In the genomic region with DNA sequence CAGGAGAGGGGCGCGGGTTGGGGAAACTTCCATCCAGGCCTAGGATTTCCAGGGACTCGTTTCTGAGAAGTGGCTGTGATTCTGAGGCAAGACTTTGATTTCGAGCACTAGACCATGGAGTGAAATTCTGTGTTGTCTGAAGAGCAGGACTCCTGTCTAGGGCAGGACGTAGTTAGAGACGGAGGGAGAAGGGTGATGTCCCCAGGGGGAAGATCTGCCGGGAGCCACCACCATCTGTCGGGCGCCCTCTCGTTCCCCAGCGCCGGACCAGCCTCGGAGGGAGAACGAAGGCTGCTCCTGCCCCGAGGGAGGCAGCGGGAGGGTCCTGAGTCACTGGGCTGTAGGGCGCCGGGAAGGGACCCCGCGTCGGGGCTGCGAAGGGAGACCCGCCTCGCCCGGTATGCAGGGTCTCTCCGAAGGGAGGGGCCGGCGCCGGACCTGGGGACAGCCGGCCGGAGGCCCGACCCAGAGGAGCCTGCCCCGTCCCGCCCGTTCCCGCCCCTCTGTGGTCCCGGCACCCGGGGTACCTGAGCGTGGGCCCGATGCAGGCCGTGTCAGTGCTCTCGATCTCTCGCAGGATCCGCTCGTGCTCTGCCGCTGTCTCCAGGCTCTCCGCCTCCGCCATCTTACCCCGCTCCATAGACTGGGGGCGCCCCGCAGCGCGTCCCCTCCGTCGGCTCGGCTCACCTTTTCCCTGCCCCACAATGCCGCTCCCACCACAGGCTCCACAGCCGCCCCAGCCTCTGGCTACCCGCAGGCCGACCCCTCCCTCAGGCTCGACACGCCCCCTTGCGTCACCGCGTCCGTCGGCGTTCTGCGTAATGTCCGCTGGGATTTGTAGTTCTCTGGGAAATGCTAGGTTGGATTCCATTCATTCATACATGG, we compare ENCODE assay signal across 8 cellular contexts. TPM values are rescaled to one million over a fixed set of nuclear protein-coding genes. Genes with fewer than 3 reads are reported as not detected.
DNase-seq lines count a peak whose midpoint lies in the region; ATAC-seq, FAIRE-seq and TF ChIP-seq lines count a peak whose summit lies in the region.

Gene EXOC6B, minus strand, starts transcription at position 763 of the 885 bp plus-strand sequence.

- H3K27ac Mint-ChIP-seq in T-helper 17 cell, result peak within 1 kb of the TSS; percentile 94

- peaks cover 7% of the 10 kb centered on the region for H3K27me3 Mint-ChIP-seq in T-helper 17 cell

- DNase-seq in GM12891 (ENCODE audit: insufficient read length, low spot score) (peak; percentile 62), NCI-H1436 treated with DMSO at 0.1 percent for 48 hours (lab: John Stamatoyannopoulos, UW) (peak; percentile 63), T-helper 17 cell (peak; percentile 66 to 76 (median 69)), left ventricle myocardium superior (peak; percentile 96), prostate gland (ENCODE audit: low spot score) (peak; percentile 90), ureter (ENCODE audit: low spot score) (peak; percentile 94)

- TF ChIP-seq POLR2A in GM12891 (IDR thresholded peaks at IDR 0.05; ENCODE audit: low read depth, low read length), result no peak
- peak; percentile 95 for TF ChIP-seq POLR2A in prostate gland (IDR thresholded peaks at IDR 0.05)

- TF ChIP-seq CTCF in prostate gland (IDR thresholded peaks at IDR 0.05), result peak in 2 of 4 experiments; percentile 17 to 40

- peak within 1 kb of the TSS; percentile 97 for H3K4me3 Mint-ChIP-seq in T-helper 17 cell

- ATAC-seq in HG02840 (IDR thresholded peaks at IDR 0.05; ENCODE audit: low FRiP score, unreplicated experiment) (peak; percentile 96), T-helper 17 cell (peak; percentile 95), left ventricle myocardium superior (peak; percentile 96)

- H3K27me3 ChIP-seq in prostate gland (replicated peaks; ENCODE audit: insufficient read depth), result no peaks in the 10 kb centered on the region

- under 1% methylated on average over 70 of the region's 70 CpGs for WGBS in prostate gland

- FAIRE-seq in GM12891 (lab: Jason Lieb, UNC), result peak; percentile 76

- H3K4me1 ChIP-seq in prostate gland (replicated peaks), result no peaks in the 10 kb centered on the region

- peak within 1 kb of the TSS; percentile 80 to 81 for H3K4me3 ChIP-seq in prostate gland

- H3K9me3 ChIP-seq in T-helper 17 cell (ENCODE audit: control insufficient read depth, low read length, poor library complexity, severe bottlenecking) (no peaks in the 10 kb centered on the region), prostate gland (no peaks in the 10 kb centered on the region)

- peaks cover 36% of the 10 kb centered on the region for H3K4me1 Mint-ChIP-seq in T-helper 17 cell

- H3K27ac ChIP-seq in angular gyrus (ENCODE audit: low read depth, low read length) (peak within 1 kb of the TSS; percentile 81), prostate gland (peak within 1 kb of the TSS; percentile 83 to 88)

- H3K36me3 ChIP-seq in prostate gland, result no peaks in the 10 kb centered on the region

- intact Hi-C loops in left ventricle myocardium superior (cut with micrococcal nuclease), result no loop called here
- intact Hi-C loops in prostate gland (cut with DNase I), result no loop called here

- H3K36me3 Mint-ChIP-seq in T-helper 17 cell (ENCODE audit: low read depth), result peaks cover 7% of the 10 kb centered on the region

TF ChIP-seq in GM12891, 5 proteins besides CTCF, POLR2A, EP300 and RAD21:
- TF ChIP-seq TAF1 (IDR thresholded peaks at IDR 0.05; ENCODE audit: low read depth, low read length) (no peak), PAX5 (IDR thresholded peaks at IDR 0.05; ENCODE audit: insufficient read depth, low read length, severe bottlenecking) (no peak), POU2F2 (IDR thresholded peaks at IDR 0.05; ENCODE audit: low read depth, low read length) (no peak), POLR2AphosphoS5 (IDR thresholded peaks at IDR 0.05; ENCODE audit: low read depth, low read length) (no peak), SPI1 (IDR thresholded peaks at IDR 0.05; ENCODE audit: low read depth, low read length) (no peak)

RNA-seq across cellular contexts. Expression of gene EXOC6B, which starts in this region (rescaled TPM):
- 0.94 TPM for polyA plus RNA-seq in GM12891 (2012; ENCODE audit: low read depth, missing spikeins)
- total RNA-seq in T-helper 17 cell (10 to 100 TPM; 14.6 to 17.3 TPM), left ventricle myocardium superior (122 TPM), prostate gland (10 to 100 TPM; 16.6 to 36.6 TPM), ureter (84.8 TPM)

Comparison
In these comparisons a context has a peak if more than half of its experiments do, and no peak if none do; other contexts are left out.
1. Peak in every context shown above with its lines: DNase-seq, ATAC-seq, H3K4me3 ChIP-seq and H3K27ac ChIP-seq.